Comparison of ENCODE assay signal across 8 cellular contexts in the genomic region with DNA sequence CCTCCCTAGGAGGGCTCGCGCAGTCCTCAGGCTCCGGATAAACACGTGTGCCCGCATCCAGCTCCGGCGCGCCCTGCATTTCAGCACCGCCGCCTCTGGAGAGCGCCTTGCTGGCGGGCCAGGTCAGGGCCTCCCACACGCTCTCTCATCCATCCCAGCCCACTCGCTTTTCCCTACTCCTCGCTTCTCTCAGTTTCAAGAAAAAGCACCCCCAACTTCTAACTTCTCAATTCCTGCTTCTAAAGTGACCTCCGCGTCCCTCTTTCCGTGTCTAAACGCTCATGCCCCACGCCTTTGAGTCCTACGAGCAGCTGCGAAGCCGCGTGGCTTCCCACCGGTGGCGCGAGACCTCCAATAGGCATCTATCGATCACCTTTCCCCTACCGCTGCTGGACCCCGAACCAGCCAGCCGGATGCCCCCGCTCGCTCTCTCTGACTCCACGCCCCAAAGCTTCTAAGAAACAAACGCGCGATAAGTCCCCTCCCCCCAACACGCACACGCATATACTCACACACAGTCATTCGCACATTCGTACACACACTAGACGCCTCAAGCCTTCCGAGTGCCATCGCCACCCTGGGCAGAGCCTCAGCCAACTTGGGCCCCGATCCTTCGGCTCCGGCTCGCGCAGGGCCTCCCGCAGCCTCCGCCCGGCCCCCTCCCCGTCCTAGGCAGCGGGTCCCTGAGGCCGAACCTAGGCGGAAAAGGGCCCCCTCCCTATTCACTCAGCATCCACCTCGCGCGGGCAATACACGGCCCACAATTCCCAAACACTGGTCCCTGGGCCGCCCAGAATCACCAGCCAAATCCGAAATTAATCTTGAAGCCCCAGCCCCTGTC. TPM values are rescaled to one million over a fixed set of nuclear protein-coding genes. Genes with fewer than 3 reads are reported as not detected.
A peak's percentile ranks its signal among the peaks of the same experiment; 100 is the strongest.
DNase-seq lines count a peak whose midpoint lies in the region; ATAC-seq and TF ChIP-seq lines count a peak whose summit lies in the region.

No MANE protein-coding gene starts in this region.

- CTCF ChIA-PET in WTC11 (lab: Charles Lee): interaction anchor here (1.3 to 1.4 kb wide), 2 partner anchors 88 to 139 kb away, joined by 3 to 5 read pairs; no protein-coding TSS in a partner anchor

- no peaks in the 10 kb centered on the region for H3K9me3 Mint-ChIP-seq in WTC11

- peaks cover 38% of the 10 kb centered on the region for H3K4me1 Mint-ChIP-seq in WTC11

- ATAC-seq in WTC11: peak; percentile 80
- peak; percentile 91 for ATAC-seq in left lobe of liver

- peak overlapping the region; percentile 86 for H3K4me3 Mint-ChIP-seq in WTC11

- TF ChIP-seq CTCF in WTC11 (IDR thresholded peaks at IDR 0.05): no peak

- DNase-seq in AG20443 (ENCODE audit: low spot score) (peak; percentile 87), KG1 (lab: John Stamatoyannopoulos, UW) (peak; percentile 6), WTC11 (ENCODE audit: low spot score) (peak; percentile 88), dermis microvascular lymphatic vessel endothelial cell (ENCODE audit: low read depth in 2 of 2) (peak; percentile 14 to 59), left lobe of liver (ENCODE audit: low spot score) (peak; percentile 51), NCI-H1048 (lab: John Stamatoyannopoulos, UW) (no peak), LoVo (ENCODE audit: low spot score) (no peak)
- peak; percentile 7 to 16 for DNase-seq in stimulated activated CD4-positive, alpha-beta T cell treated with anti-CD3 and anti-CD28 coated beads, Interleukin-1b, Interleukin-23, amount 100 ng/mL, for 4 hours (ENCODE audit: low read depth in 2 of 2)

- peaks cover 47% of the 10 kb centered on the region for H3K27me3 Mint-ChIP-seq in WTC11 (ENCODE audit: low read depth)

- no peaks in the 10 kb centered on the region for H3K36me3 Mint-ChIP-seq in WTC11

- POLR2A ChIA-PET in WTC11 (lab: Charles Lee): interaction anchor here (1.0 to 1.2 kb wide), 2 partner anchors 15 to 54 kb away, joined by 3 to 4 read pairs; no protein-coding TSS in a partner anchor

- H3K27ac Mint-ChIP-seq in WTC11: no peak overlapping the region

TF ChIP-seq in WTC11, 78 proteins besides CTCF, POLR2A, EP300 and RAD21 (continues in another document):
- peak; percentile 93 for TF ChIP-seq NFE2L1 (CRISPR knock-in tag; IDR thresholded peaks at IDR 0.05)
- TF ChIP-seq CREB1 (CRISPR knock-in tag; IDR thresholded peaks at IDR 0.05): peak; percentile 83; the same call in 1 of the 2 replicates
- TF ChIP-seq NFYB (CRISPR knock-in tag; conservative IDR thresholded peaks at IDR 0.05; ENCODE audit: low read depth): peak; percentile 30; the same call in 1 of the 2 replicates
- peak; percentile 76 for TF ChIP-seq ZNF232 (CRISPR knock-in tag; IDR thresholded peaks at IDR 0.05)
- TF ChIP-seq, protein P1, sequence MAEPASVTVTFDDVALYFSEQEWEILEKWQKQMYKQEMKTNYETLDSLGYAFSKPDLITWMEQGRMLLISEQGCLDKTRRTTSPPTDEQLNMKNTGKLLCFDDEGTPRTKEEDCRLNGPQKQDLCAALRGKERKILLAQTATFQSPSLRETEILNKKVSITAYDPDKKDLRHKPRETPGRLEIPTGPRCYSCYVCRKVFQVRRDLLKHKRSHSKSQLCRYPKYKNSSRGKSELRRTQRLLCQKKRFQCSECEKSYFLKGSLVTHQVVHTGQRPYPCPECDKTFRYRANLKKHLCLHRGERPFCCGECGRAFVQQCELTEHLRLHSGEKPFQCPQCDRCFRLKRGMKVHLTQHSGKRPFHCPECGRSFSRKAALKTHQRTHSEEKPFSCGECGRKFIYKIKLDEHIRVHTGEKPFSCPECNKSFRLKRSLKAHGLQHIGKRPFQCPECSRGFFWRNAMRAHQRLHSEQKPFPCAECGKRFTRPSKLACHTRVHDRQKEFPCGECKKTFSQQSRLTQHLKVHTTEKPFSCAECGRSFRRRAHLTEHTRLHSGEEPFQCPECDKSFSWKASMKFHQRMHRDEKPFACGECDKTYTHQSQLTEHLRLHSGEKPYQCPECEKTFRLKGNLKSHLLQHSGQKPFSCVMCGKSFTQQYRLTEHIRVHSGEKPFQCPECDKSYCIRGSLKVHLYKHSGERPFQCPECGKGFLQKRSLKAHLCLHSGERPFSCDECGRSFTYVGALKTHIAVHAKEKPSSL (CRISPR knock-in tag; conservative IDR thresholded peaks at IDR 0.05): no peak
- TF ChIP-seq, protein P2, sequence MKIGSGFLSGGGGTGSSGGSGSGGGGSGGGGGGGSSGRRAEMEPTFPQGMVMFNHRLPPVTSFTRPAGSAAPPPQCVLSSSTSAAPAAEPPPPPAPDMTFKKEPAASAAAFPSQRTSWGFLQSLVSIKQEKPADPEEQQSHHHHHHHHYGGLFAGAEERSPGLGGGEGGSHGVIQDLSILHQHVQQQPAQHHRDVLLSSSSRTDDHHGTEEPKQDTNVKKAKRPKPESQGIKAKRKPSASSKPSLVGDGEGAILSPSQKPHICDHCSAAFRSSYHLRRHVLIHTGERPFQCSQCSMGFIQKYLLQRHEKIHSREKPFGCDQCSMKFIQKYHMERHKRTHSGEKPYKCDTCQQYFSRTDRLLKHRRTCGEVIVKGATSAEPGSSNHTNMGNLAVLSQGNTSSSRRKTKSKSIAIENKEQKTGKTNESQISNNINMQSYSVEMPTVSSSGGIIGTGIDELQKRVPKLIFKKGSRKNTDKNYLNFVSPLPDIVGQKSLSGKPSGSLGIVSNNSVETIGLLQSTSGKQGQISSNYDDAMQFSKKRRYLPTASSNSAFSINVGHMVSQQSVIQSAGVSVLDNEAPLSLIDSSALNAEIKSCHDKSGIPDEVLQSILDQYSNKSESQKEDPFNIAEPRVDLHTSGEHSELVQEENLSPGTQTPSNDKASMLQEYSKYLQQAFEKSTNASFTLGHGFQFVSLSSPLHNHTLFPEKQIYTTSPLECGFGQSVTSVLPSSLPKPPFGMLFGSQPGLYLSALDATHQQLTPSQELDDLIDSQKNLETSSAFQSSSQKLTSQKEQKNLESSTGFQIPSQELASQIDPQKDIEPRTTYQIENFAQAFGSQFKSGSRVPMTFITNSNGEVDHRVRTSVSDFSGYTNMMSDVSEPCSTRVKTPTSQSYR (CRISPR knock-in tag; IDR thresholded peaks at IDR 0.05): 0 out of 2 replicates have a peak, but pooled peaks have one; percentile 74
- TF ChIP-seq TCF7 (CRISPR knock-in tag; IDR thresholded peaks at IDR 0.05; ENCODE audit: low read depth): peak; percentile 87; the same call in 1 of the 2 replicates
- peak; percentile 59; the same call in 1 of the 2 replicates for TF ChIP-seq ZBTB21 (CRISPR knock-in tag; IDR thresholded peaks at IDR 0.05; ENCODE audit: borderline replicate concordance)
- no peak for TF ChIP-seq FOXJ3 (CRISPR knock-in tag; IDR thresholded peaks at IDR 0.05; ENCODE audit: borderline replicate concordance)
- no peak for TF ChIP-seq GABPB1 (CRISPR knock-in tag; IDR thresholded peaks at IDR 0.05)
- peak; percentile 92 for TF ChIP-seq FOXP1 (CRISPR knock-in tag; IDR thresholded peaks at IDR 0.05; ENCODE audit: borderline replicate concordance)
- TF ChIP-seq FOXK1 (CRISPR knock-in tag; IDR thresholded peaks at IDR 0.05): peak; percentile 94
- TF ChIP-seq, protein P3, sequence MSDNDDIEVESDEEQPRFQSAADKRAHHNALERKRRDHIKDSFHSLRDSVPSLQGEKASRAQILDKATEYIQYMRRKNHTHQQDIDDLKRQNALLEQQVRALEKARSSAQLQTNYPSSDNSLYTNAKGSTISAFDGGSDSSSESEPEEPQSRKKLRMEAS (CRISPR knock-in tag; IDR thresholded peaks at IDR 0.05): peak; percentile 89
- TF ChIP-seq, protein P4, sequence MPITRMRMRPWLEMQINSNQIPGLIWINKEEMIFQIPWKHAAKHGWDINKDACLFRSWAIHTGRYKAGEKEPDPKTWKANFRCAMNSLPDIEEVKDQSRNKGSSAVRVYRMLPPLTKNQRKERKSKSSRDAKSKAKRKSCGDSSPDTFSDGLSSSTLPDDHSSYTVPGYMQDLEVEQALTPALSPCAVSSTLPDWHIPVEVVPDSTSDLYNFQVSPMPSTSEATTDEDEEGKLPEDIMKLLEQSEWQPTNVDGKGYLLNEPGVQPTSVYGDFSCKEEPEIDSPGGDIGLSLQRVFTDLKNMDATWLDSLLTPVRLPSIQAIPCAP (CRISPR knock-in tag; IDR thresholded peaks at IDR 0.05): peak; percentile 90; the same call in 1 of the 2 replicates
- TF ChIP-seq CREM (CRISPR knock-in tag; IDR thresholded peaks at IDR 0.05): peak; percentile 60; the same call in 1 of the 2 replicates
- no peak for TF ChIP-seq PRRX2 (CRISPR knock-in tag; IDR thresholded peaks at IDR 0.05)
- no peak for TF ChIP-seq OVOL2 (CRISPR knock-in tag; IDR thresholded peaks at IDR 0.05; ENCODE audit: borderline replicate concordance)
- TF ChIP-seq, protein P5, sequence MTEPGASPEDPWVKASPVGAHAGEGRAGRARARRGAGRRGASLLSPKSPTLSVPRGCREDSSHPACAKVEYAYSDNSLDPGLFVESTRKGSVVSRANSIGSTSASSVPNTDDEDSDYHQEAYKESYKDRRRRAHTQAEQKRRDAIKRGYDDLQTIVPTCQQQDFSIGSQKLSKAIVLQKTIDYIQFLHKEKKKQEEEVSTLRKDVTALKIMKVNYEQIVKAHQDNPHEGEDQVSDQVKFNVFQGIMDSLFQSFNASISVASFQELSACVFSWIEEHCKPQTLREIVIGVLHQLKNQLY (CRISPR knock-in tag; IDR thresholded peaks at IDR 0.05): no peak
- TF ChIP-seq, protein P6, sequence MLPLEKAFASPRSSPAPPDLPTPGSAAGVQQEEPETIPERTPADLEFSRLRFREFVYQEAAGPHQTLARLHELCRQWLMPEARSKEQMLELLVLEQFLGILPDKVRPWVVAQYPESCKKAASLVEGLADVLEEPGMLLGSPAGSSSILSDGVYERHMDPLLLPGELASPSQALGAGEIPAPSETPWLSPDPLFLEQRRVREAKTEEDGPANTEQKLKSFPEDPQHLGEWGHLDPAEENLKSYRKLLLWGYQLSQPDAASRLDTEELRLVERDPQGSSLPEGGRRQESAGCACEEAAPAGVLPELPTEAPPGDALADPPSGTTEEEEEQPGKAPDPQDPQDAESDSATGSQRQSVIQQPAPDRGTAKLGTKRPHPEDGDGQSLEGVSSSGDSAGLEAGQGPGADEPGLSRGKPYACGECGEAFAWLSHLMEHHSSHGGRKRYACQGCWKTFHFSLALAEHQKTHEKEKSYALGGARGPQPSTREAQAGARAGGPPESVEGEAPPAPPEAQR (CRISPR knock-in tag; IDR thresholded peaks at IDR 0.05): no peak

RNA-seq across cellular contexts. Expression of a gene that starts 1.1 kb away (rescaled TPM):
- 8.8 to 10.5 TPM (median 8.9 TPM) in 3 replicates for total RNA-seq in WTC11 (2021)
- 0.13 and 0.51 TPM in 2 replicates for total RNA-seq in dermis microvascular lymphatic vessel endothelial cell
- 0.03 TPM for total RNA-seq in left lobe of liver

RNA-seq across cellular contexts. Expression of a gene that starts 55.2 kb away (rescaled TPM):
- total RNA-seq in WTC11 (2021) (52.3 to 58.2 TPM (median 57.8 TPM) in 3 replicates), dermis microvascular lymphatic vessel endothelial cell (11.8 and 15.0 TPM in 2 replicates), left lobe of liver (25.3 TPM)

Comparison
In these comparisons a context has a peak if more than half of its experiments do, and no peak if none do; other contexts are left out.
1. DNase-seq: peak in AG20443 (single experiment), KG1 (single experiment), WTC11 (single experiment), dermis microvascular lymphatic vessel endothelial cell (2 of 2), left lobe of liver (single experiment) and stimulated activated CD4-positive, alpha-beta T cell treated with anti-CD3 and anti-CD28 coated beads, Interleukin-1b, Interleukin-23, amount 100 ng/mL, for 4 hours (2 of 2); none in NCI-H1048 (single experiment) and LoVo (single experiment).